8 cellular contexts compared by ENCODE assay signal in genomic region chr15:48644827-48645557, GRCh38. TPM values are rescaled to one million over a fixed set of nuclear protein-coding genes. Genes with fewer than 3 reads are reported as not detected.
DNase-seq lines count a peak whose midpoint lies in the region; ATAC-seq, FAIRE-seq and TF ChIP-seq lines count a peak whose summit lies in the region.

No MANE protein-coding gene starts in this region.

- H3K27ac Mint-ChIP-seq in central memory CD8-positive, alpha-beta T cell (ENCODE audit: low read depth): no peak overlapping the region

- H3K9ac ChIP-seq in kidney (ENCODE audit: low read length in 2 of 2): peak overlapping the region in 1 of 2 donors; percentile 10

- ATAC-seq in central memory CD8-positive, alpha-beta T cell (replicated peaks; ENCODE audit: extremely low read depth, poor library complexity, severe bottlenecking): no peak

- H3K4me3 ChIP-seq in HEK293 (ENCODE audit: low read depth, low read length): peak overlapping the region; percentile 64
- peak overlapping the region; percentile 73 to 79 for H3K4me3 ChIP-seq in kidney (ENCODE audit: low read length in 2 of 2)
- peak overlapping the region; percentile 40 to 49 for H3K4me3 ChIP-seq in small intestine (ENCODE audit: low read depth in 1 of 2, low read length in 2 of 2)

- CTCF ChIA-PET in HEK293 (lab: Yijun Ruan, JAX): no interaction called here

- TF ChIP-seq CTCF in HEK293 (tag by site-specific recombination; IDR thresholded peaks at IDR 0.05): no peak
- TF ChIP-seq CTCF in kidney (IDR thresholded peaks at IDR 0.05; ENCODE audit: borderline replicate concordance, extremely low read depth, insufficient read depth): no peak

- peaks cover 0 to 17% of the 10 kb centered on the region in 2 donors for H3K27me3 ChIP-seq in small intestine (ENCODE audit: control insufficient read depth in 2 of 2, insufficient read depth in 2 of 2, low read length in 2 of 2)

- FAIRE-seq in kidney (lab: Jason Lieb, UNC) (no peak), small intestine (lab: Jason Lieb, UNC) (no peak)

- H3K36me3 Mint-ChIP-seq in central memory CD8-positive, alpha-beta T cell (ENCODE audit: insufficient read depth): no peaks in the 10 kb centered on the region

- 1 to 2% (median 1%) methylated on average over 54 to 79 of the region's 79 CpGs for WGBS in small intestine, 3 donors

- H3K36me3 ChIP-seq in HEK293 (ENCODE audit: control insufficient read depth in 2 of 2, insufficient read depth in 1 of 2, low read length in 2 of 2) (no peaks in the 10 kb centered on the region), kidney (ENCODE audit: control insufficient read depth in 1 of 2, insufficient read depth in 2 of 2, low read length in 2 of 2) (no peaks in the 10 kb centered on the region), small intestine (ENCODE audit: control insufficient read depth in 2 of 2, insufficient read depth in 2 of 2, low read length in 2 of 2) (no peaks in the 10 kb centered on the region)

- peak; percentile 58 for DNase-seq in activated CD8-positive, alpha-beta memory T cell treated with anti-CD3 and anti-CD28 coated beads for 24 hours
- DNase-seq in activated CD8-positive, alpha-beta memory T cell treated with anti-CD3 and anti-CD28 coated beads, Interleukin-2, amount 50 U/mL, for 4 hours: no peak
- DNase-seq in NCI-H1105 treated with DMSO at 0.1 percent for 48 hours (lab: John Stamatoyannopoulos, UW): peak; percentile 40
- no peak for DNase-seq in central memory CD8-positive, alpha-beta T cell (ENCODE audit: low spot score in 2 of 2)
- DNase-seq in kidney: peak; percentile 89
- no peak for DNase-seq in small intestine
- DNase-seq in Kasumi-1 (lab: John Stamatoyannopoulos, UW): no peak

- no peaks in the 10 kb centered on the region for H3K4me1 ChIP-seq in HEK293 (ENCODE audit: control insufficient read depth, insufficient read depth, low read length)
- peaks cover 0 to 3% of the 10 kb centered on the region in 2 donors for H3K4me1 ChIP-seq in kidney (ENCODE audit: control insufficient read depth in 1 of 2, insufficient read depth in 1 of 2, low read depth in 1 of 2, low read length in 2 of 2)
- H3K4me1 ChIP-seq in small intestine (ENCODE audit: control insufficient read depth in 2 of 2, insufficient read depth in 1 of 2, low read depth in 1 of 2, low read length in 1 of 2): no peaks in the 10 kb centered on the region

- no peaks in the 10 kb centered on the region for H3K9me3 Mint-ChIP-seq in central memory CD8-positive, alpha-beta T cell

- peaks cover 53% of the 10 kb centered on the region for H3K27me3 Mint-ChIP-seq in central memory CD8-positive, alpha-beta T cell

- H3K4me1 Mint-ChIP-seq in central memory CD8-positive, alpha-beta T cell: no peaks in the 10 kb centered on the region

- H3K9me3 ChIP-seq in HEK293 (ENCODE audit: control insufficient read depth, insufficient read depth, low read depth, low read length) (no peaks in the 10 kb centered on the region), kidney (ENCODE audit: control insufficient read depth in 1 of 2, low read length in 2 of 2) (no peaks in the 10 kb centered on the region), small intestine (ENCODE audit: control insufficient read depth, low read depth) (no peaks in the 10 kb centered on the region)

- peak overlapping the region; percentile 37 for H3K4me3 Mint-ChIP-seq in central memory CD8-positive, alpha-beta T cell

- intact Hi-C loops in kidney (cut with DNase I): no loop called here

- POLR2A ChIA-PET in HEK293 (lab: Yijun Ruan, JAX): interaction anchor here (1.0 kb wide), 1 partner anchor 286 kb away, joined by 4 read pairs; no protein-coding TSS in a partner anchor

- peak overlapping the region; percentile 60; the same call in 1 of the 2 replicates for H3K27ac ChIP-seq in HEK293 (ENCODE audit: extremely low read depth, low read depth, low read length)
- peak overlapping the region in 1 of 2 donors; percentile 63 for H3K27ac ChIP-seq in kidney (ENCODE audit: low read depth in 2 of 2, low read length in 2 of 2)
- peak overlapping the region in 1 of 2 donors; percentile 73 for H3K27ac ChIP-seq in small intestine (ENCODE audit: low read depth in 1 of 2, low read length in 1 of 2)

TF ChIP-seq in HEK293, 187 proteins besides CTCF, POLR2A, EP300 and RAD21 (continues in another document):
- TF ChIP-seq ZNF548 (tag by site-specific recombination; IDR thresholded peaks at IDR 0.05) (no peak), ZFP37 (tag by site-specific recombination; IDR thresholded peaks at IDR 0.05) (no peak), KLF9 (tag by site-specific recombination; IDR thresholded peaks at IDR 0.05; ENCODE audit: low read depth) (no peak), SCRT2 (tag by site-specific recombination; IDR thresholded peaks at IDR 0.05) (no peak), REST (tag by site-specific recombination; IDR thresholded peaks at IDR 0.05) (no peak), ZBTB48 (tag by site-specific recombination; IDR thresholded peaks at IDR 0.05) (0 out of 2 replicates have a peak, but pooled peaks have one; percentile 29), ZNF157 (tag by site-specific recombination; IDR thresholded peaks at IDR 0.05) (no peak), ZNF350 (tag by site-specific recombination; IDR thresholded peaks at IDR 0.05) (no peak), ZBTB17 (tag by site-specific recombination; IDR thresholded peaks at IDR 0.05) (0 out of 2 replicates have a peak, but pooled peaks have one; percentile 16), KLF8 (tag by site-specific recombination; IDR thresholded peaks at IDR 0.05) (no peak), ZNF335 (tag by site-specific recombination; conservative IDR thresholded peaks at IDR 0.05) (peak; percentile 78), GLI4 (tag by site-specific recombination; IDR thresholded peaks at IDR 0.05) (no peak), ZNF155 (tag by site-specific recombination; IDR thresholded peaks at IDR 0.05) (no peak), ZNF341 (tag by site-specific recombination; IDR thresholded peaks at IDR 0.05; ENCODE audit: low read depth) (peak; percentile 72), ZNF19 (tag by site-specific recombination; IDR thresholded peaks at IDR 0.05; ENCODE audit: low read depth) (no peak), ZBTB26 (tag by site-specific recombination; optimal IDR thresholded peaks at IDR 0.05) (peak; percentile 75), SP2 (tag by site-specific recombination; IDR thresholded peaks at IDR 0.05) (peak; percentile 39), ZNF18 (tag by site-specific recombination; IDR thresholded peaks at IDR 0.05) (no peak), SCRT1 (tag by site-specific recombination; IDR thresholded peaks at IDR 0.05; ENCODE audit: borderline replicate concordance) (no peak), ZNF138 (tag by site-specific recombination; IDR thresholded peaks at IDR 0.05; ENCODE audit: borderline replicate concordance) (no peak)

RNA-seq across cellular contexts. Expression of gene FBN1, which starts 0.5 kb away (rescaled TPM):
- 30.8 TPM for total RNA-seq in kidney
- polyA plus RNA-seq in kidney (ENCODE audit: insufficient read depth, low read depth, low replicate concordance): 2.4 TPM
- polyA plus RNA-seq in small intestine: 10 to 100 TPM in 1 of 3 donors, 1 to 10 TPM in 2; 1.1 to 20.3 (median 2.2) TPM

Comparison
In these comparisons a context has a peak if more than half of its experiments do, and no peak if none do; other contexts are left out.
1. DNase-seq: peak in activated CD8-positive, alpha-beta memory T cell treated with anti-CD3 and anti-CD28 coated beads for 24 hours (single experiment), NCI-H1105 treated with DMSO at 0.1 percent for 48 hours (single experiment) and kidney (single experiment); none in activated CD8-positive, alpha-beta memory T cell treated with anti-CD3 and anti-CD28 coated beads, Interleukin-2, amount 50 U/mL, for 4 hours (single experiment), central memory CD8-positive, alpha-beta T cell (0 of 2), small intestine (single experiment) and Kasumi-1 (0 of 2).
2. Peak in every context shown above with its lines, with median percentiles within 50 percentile points of each other: H3K4me3 ChIP-seq.